Comparison of ENCODE assay signal across 7 cellular contexts in genomic region chr5:11892832-11893231, GRCh38. TPM values are rescaled to one million over a fixed set of nuclear protein-coding genes. Genes with fewer than 3 reads are reported as not detected.
"Had no signal": no experiment of that assay in that cellular context is flagged by ENCODE, and none has a peak within 500 bp of the region (broad histone marks: within the 10 kb centered on the region; RNA-seq: fewer than 3 reads in every experiment).

No MANE protein-coding gene starts in this region.

- H3K4me3 ChIP-seq: GM23248, K562 had no signal

- H2AFZ ChIP-seq: GM23248 had no signal

- ATAC-seq: K562 had no signal

- DNase-seq: GM23248, H9, HCEC 1CT, IMR-90, KG1 had no signal

- H3K27ac Mint-ChIP-seq: H9 had no signal

- H3K27ac ChIP-seq: GM23248, HL-60 had no signal

- H3K4me3 Mint-ChIP-seq: H9 had no signal

- H3K9me3 Mint-ChIP-seq: H9 had no signal

- H3K9ac ChIP-seq: GM23248 had no signal

RNA-seq across cellular contexts. Expression of gene CTNND2, which starts 11.4 kb away (rescaled TPM):
- total RNA-seq: GM23248, IMR-90 had no signal
- polyA plus RNA-seq: GM23248, IMR-90 had no signal
